3 cellular contexts compared by ENCODE assay signal in the genomic region with DNA sequence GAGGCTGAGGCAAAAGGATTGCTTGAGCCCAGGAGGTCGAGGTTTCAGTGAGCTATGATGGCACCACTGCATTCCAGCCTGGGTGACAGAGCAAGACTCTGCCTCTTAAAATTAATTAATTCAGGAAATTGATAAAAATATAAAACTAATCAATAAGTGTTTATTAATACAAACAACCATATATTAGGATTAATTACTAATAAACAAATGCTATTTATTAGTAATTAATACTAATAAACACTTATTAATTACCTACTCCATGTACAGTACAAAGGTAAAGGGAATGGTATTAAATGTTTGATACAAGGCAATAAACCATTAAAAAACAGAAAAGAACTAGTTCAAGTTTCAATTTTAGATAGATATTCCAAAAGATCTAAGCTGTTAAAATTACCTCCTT.
A peak's percentile ranks its signal among the peaks of the same experiment; 100 is the strongest.
TF ChIP-seq lines count a peak whose summit lies in the region.

No MANE protein-coding gene starts in this region.

TF ChIP-seq in GM23338, 12 proteins besides CTCF, POLR2A, EP300 and RAD21 (continues in another document):
- TF ChIP-seq CREB1 (CRISPR knock-in tag; IDR thresholded peaks at IDR 0.05; ENCODE audit: low read depth) (no peak), JUNB (IDR thresholded peaks at IDR 0.05; ENCODE audit: unreplicated experiment) (no peak), STAT1 (IDR thresholded peaks at IDR 0.05; ENCODE audit: unreplicated experiment) (no peak)
- TF ChIP-seq, protein P1, sequence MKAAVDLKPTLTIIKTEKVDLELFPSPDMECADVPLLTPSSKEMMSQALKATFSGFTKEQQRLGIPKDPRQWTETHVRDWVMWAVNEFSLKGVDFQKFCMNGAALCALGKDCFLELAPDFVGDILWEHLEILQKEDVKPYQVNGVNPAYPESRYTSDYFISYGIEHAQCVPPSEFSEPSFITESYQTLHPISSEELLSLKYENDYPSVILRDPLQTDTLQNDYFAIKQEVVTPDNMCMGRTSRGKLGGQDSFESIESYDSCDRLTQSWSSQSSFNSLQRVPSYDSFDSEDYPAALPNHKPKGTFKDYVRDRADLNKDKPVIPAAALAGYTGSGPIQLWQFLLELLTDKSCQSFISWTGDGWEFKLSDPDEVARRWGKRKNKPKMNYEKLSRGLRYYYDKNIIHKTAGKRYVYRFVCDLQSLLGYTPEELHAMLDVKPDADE (IDR thresholded peaks at IDR 0.05), result no peak

TF ChIP-seq in HEK293, 187 proteins besides CTCF, POLR2A, EP300 and RAD21:
- peak; percentile 51; the same call in 1 of the 2 replicates for TF ChIP-seq BCL11B (tag by site-specific recombination; IDR thresholded peaks at IDR 0.05; ENCODE audit: low read depth)
- TF ChIP-seq ZNF843 (tag by site-specific recombination; IDR thresholded peaks at IDR 0.05), result no peak
- TF ChIP-seq, protein P2, sequence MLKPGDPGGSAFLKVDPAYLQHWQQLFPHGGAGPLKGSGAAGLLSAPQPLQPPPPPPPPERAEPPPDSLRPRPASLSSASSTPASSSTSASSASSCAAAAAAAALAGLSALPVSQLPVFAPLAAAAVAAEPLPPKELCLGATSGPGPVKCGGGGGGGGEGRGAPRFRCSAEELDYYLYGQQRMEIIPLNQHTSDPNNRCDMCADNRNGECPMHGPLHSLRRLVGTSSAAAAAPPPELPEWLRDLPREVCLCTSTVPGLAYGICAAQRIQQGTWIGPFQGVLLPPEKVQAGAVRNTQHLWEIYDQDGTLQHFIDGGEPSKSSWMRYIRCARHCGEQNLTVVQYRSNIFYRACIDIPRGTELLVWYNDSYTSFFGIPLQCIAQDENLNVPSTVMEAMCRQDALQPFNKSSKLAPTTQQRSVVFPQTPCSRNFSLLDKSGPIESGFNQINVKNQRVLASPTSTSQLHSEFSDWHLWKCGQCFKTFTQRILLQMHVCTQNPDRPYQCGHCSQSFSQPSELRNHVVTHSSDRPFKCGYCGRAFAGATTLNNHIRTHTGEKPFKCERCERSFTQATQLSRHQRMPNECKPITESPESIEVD (tag by site-specific recombination; IDR thresholded peaks at IDR 0.05), result peak; percentile 19; the same call in 1 of the 2 replicates

TF ChIP-seq in K562, 482 proteins besides CTCF, POLR2A, EP300 and RAD21:
- TF ChIP-seq MCM7 (IDR thresholded peaks at IDR 0.05) (peak in 1 of 2 experiments; percentile 98; a peak in 2 of 4 replicates), ZNF232 (CRISPR knock-in tag; IDR thresholded peaks at IDR 0.05) (peak; percentile 78; the same call in 1 of the 2 replicates), SAFB (IDR thresholded peaks at IDR 0.05; ENCODE audit: borderline replicate concordance, low read depth, low read length) (peak; percentile 64; the same call in 1 of the 2 replicates), FOXP1 (CRISPR knock-in tag; IDR thresholded peaks at IDR 0.05) (no peak), DACH1 (IDR thresholded peaks at IDR 0.05; ENCODE audit: partially characterized antibody) (peak; percentile 100), ETV5 (CRISPR knock-in tag; IDR thresholded peaks at IDR 0.05; ENCODE audit: low read depth) (no peak), GATAD2B (IDR thresholded peaks at IDR 0.05; ENCODE audit: borderline replicate concordance) (0 out of 2 replicates have a peak, but pooled peaks have one; percentile 28)
